ENCODE assay signal across 8 cellular contexts in the genomic region with DNA sequence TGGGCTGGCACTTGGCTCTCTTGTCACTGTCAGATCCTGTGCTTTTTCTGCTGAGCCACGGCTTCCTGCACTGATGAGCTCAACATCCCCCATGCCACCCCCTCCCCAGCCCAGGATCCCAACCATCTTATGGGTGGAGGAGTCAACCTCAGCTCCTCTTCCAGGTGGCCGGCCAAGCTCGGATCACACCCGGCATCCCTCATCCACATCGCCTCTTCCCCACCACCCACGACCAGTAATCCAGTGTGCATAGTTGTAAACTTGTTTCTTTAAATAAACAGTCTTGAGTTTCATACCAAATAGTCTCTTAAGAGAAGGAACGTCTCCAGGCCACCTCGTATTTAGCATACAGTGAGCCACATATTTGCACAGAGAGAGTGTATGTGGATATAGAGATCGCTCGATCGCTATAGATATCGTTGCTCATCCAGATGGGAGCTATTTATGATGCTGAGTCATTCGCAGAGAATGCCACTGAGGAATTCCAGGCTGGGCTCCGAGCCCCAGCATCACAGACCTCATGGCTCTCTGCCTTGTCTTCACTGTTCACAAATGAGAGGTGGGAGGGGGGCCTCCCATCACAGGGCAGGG.
A peak's percentile ranks its signal among the peaks of the same experiment; 100 is the strongest.
DNase-seq lines count a peak whose midpoint lies in the region; ATAC-seq and TF ChIP-seq lines count a peak whose summit lies in the region.

No MANE protein-coding gene starts in this region.

- H3K27ac Mint-ChIP-seq in nephron progenitor cell: no peak overlapping the region
- no peak overlapping the region for H3K27ac Mint-ChIP-seq in effector memory CD8-positive, alpha-beta T cell

- peak; percentile 95 for DNase-seq in ELR (ENCODE audit: low read depth)
- DNase-seq in NCI-H1694 treated with DMSO at 0.1 percent for 48 hours (lab: John Stamatoyannopoulos, UW): peak; percentile 72
- DNase-seq in cerebellum (ENCODE audit: low spot score): peak; percentile 47
- DNase-seq in nephron progenitor cell: no peak
- DNase-seq in cortex of kidney (lab: John Stamatoyannopoulos, UW): no peak
- DNase-seq in effector memory CD8-positive, alpha-beta T cell: no peak

- H3K27me3 Mint-ChIP-seq in nephron progenitor cell (ENCODE audit: low read depth, poor library complexity): peaks cover 17% of the 10 kb centered on the region
- peaks cover 63 to 88% of the 10 kb centered on the region in 2 donors for H3K27me3 Mint-ChIP-seq in effector memory CD8-positive, alpha-beta T cell

- peaks cover 17% of the 10 kb centered on the region for H3K4me1 Mint-ChIP-seq in nephron progenitor cell
- H3K4me1 Mint-ChIP-seq in effector memory CD8-positive, alpha-beta T cell (ENCODE audit: low read depth in 2 of 2): no peaks in the 10 kb centered on the region

- peak overlapping the region; percentile 1 for H3K4me3 Mint-ChIP-seq in nephron progenitor cell
- H3K4me3 Mint-ChIP-seq in effector memory CD8-positive, alpha-beta T cell: no peak overlapping the region

- no peaks in the 10 kb centered on the region for H3K9me3 Mint-ChIP-seq in nephron progenitor cell
- no peaks in the 10 kb centered on the region for H3K9me3 Mint-ChIP-seq in effector memory CD8-positive, alpha-beta T cell

- ATAC-seq in effector memory CD8-positive, alpha-beta T cell (replicated peaks): no peak
- ATAC-seq in GM18861 (IDR thresholded peaks at IDR 0.05; ENCODE audit: unreplicated experiment) (no peak), HG03108 (IDR thresholded peaks at IDR 0.05; ENCODE audit: unreplicated experiment) (no peak)

- H3K36me3 Mint-ChIP-seq in nephron progenitor cell (ENCODE audit: low read depth): no peaks in the 10 kb centered on the region
- peaks cover 3% of the 10 kb centered on the region for H3K36me3 Mint-ChIP-seq in effector memory CD8-positive, alpha-beta T cell (ENCODE audit: insufficient read depth)

- TF ChIP-seq CTCF in nephron progenitor cell (IDR thresholded peaks at IDR 0.05): no peak

Comparison
In these comparisons a context has a peak if more than half of its experiments do, and no peak if none do; other contexts are left out.
1. DNase-seq: peak in ELR (single experiment), NCI-H1694 treated with DMSO at 0.1 percent for 48 hours (single experiment) and cerebellum (single experiment); none in nephron progenitor cell (single experiment), cortex of kidney (single experiment) and effector memory CD8-positive, alpha-beta T cell (0 of 3).